In genomic region chr10:3057946-3058345, GRCh38 we compare ENCODE assay signal across 1 cellular context.
TF ChIP-seq lines count a peak whose summit lies in the region.

No MANE protein-coding gene starts in this region.

TF ChIP-seq in K562, 482 proteins besides CTCF, POLR2A, EP300 and RAD21:
- TF ChIP-seq E2F8 (IDR thresholded peaks at IDR 0.05; ENCODE audit: low read depth, partially characterized antibody) (no peak), L3MBTL2 (IDR thresholded peaks at IDR 0.05) (peak; percentile 74), MAX (CRISPR knock-in tag; IDR thresholded peaks at IDR 0.05) (peak; percentile 88), MNT (conservative IDR thresholded peaks at IDR 0.05) (peak in 1 of 2 experiments; percentile 38; a peak in 1 of 4 replicates), MYC (IDR thresholded peaks at IDR 0.05; ENCODE audit: low read depth, low read length) (peak; percentile 53; the same call in 1 of the 2 replicates), MYC (CRISPR knock-in tag; IDR thresholded peaks at IDR 0.05; ENCODE audit: borderline replicate concordance, low read depth) (no peak), MGA (IDR thresholded peaks at IDR 0.05) (peak; percentile 66), PCBP2 (IDR thresholded peaks at IDR 0.05; ENCODE audit: low read depth, low read length, poor library complexity, severe bottlenecking) (no peak), EGR1 (conservative IDR thresholded peaks at IDR 0.05) (peak; percentile 25; the same call in 1 of the 2 replicates), TAF7 (tag; IDR thresholded peaks at IDR 0.05) (no peak), MTF1 (CRISPR knock-in tag; IDR thresholded peaks at IDR 0.05; ENCODE audit: borderline replicate concordance) (no peak), USF1 (CRISPR knock-in tag; IDR thresholded peaks at IDR 0.05) (peak; percentile 55; the same call in 1 of the 2 replicates), E2F6 (IDR thresholded peaks at IDR 0.05; ENCODE audit: borderline replicate concordance in 1 of 2, extremely low read depth in 1 of 2, insufficient read depth in 1 of 2, insufficient read length in 1 of 2, low read depth in 1 of 2, low read length in 1 of 2, poor library complexity in 1 of 2, severe bottlenecking in 1 of 2) (peak in 1 of 2 experiments; percentile 58), SIX5 (IDR thresholded peaks at IDR 0.05; ENCODE audit: borderline replicate concordance in 1 of 2, insufficient read depth in 1 of 2, low read depth in 1 of 2, low read length in 2 of 2) (no peak), ZHX1 (conservative IDR thresholded peaks at IDR 0.05; ENCODE audit: low read length) (no peak)
